23 cellular contexts compared by ENCODE assay signal in genomic region chr13:29046588-29046987, GRCh38.
"Had no signal": no experiment of that assay in that cellular context is flagged by ENCODE, and none has a peak within 500 bp of the region (broad histone marks: within the 10 kb centered on the region; RNA-seq: fewer than 3 reads in every experiment).

No MANE protein-coding gene starts in this region.

- H3K36me3 ChIP-seq: esophagus muscularis mucosa, gastrocnemius medialis, heart right ventricle, left ventricle myocardium inferior, lower lobe of right lung, stomach, thyroid gland, upper lobe of left lung, vagina had no signal

- FAIRE-seq: endometrium, keratinocyte, small intestine had no signal

- H3K4me1 ChIP-seq: esophagus muscularis mucosa, gastrocnemius medialis, heart right ventricle, lower lobe of right lung, stomach, thyroid gland, upper lobe of left lung, vagina had no signal

- H3K27ac ChIP-seq: dorsolateral prefrontal cortex, esophagus muscularis mucosa, gastrocnemius medialis, heart right ventricle, left ventricle myocardium inferior, lower lobe of right lung, stomach, thyroid gland, upper lobe of left lung, vagina had no signal

- H3K4me3 ChIP-seq: dorsolateral prefrontal cortex, esophagus muscularis mucosa, gastrocnemius medialis, heart right ventricle, left ventricle myocardium inferior, lower lobe of right lung, stomach, thyroid gland, upper lobe of left lung, vagina had no signal

- H3K9me3 ChIP-seq: gastrocnemius medialis, lower lobe of right lung, thyroid gland, vagina had no signal

- DNase-seq: cortex of kidney; dorsolateral prefrontal cortex; effector CD8-positive, alpha-beta T cell; gastrocnemius medialis; heart right ventricle; hypothalamus; immature natural killer cell; left ventricle myocardium inferior; lower lobe of right lung; naive thymus-derived CD4-positive, alpha-beta T cell; nephron progenitor cell; right cardiac atrium; small intestine; stimulated activated CD4-positive, alpha-beta T cell treated with anti-CD3 and anti-CD28 coated beads, Interleukin-12 subunit alpha, Interleukin-12 subunit beta, amount 100 ng/mL, for 4 hours; stimulated activated naive CD4-positive, alpha-beta T cell; stomach; substantia nigra; thyroid gland; upper lobe of left lung had no signal

- ATAC-seq: gastrocnemius medialis; heart right ventricle; lower lobe of right lung; naive thymus-derived CD4-positive, alpha-beta T cell; right cardiac atrium had no signal

- H3K27me3 ChIP-seq: esophagus muscularis mucosa, gastrocnemius medialis, heart right ventricle, stomach, thyroid gland, upper lobe of left lung, vagina had no signal
